Comparison of ENCODE assay signal across 8 cellular contexts in genomic region chr11:18115360-18116127, GRCh38. TPM values are rescaled to one million over a fixed set of nuclear protein-coding genes. Genes with fewer than 3 reads are reported as not detected.
DNase-seq lines count a peak whose midpoint lies in the region; ATAC-seq and TF ChIP-seq lines count a peak whose summit lies in the region.

No MANE protein-coding gene starts in this region.

- TF ChIP-seq CTCF in GM10266 (IDR thresholded peaks at IDR 0.05; ENCODE audit: control insufficient read depth, insufficient read depth, low read depth, missing control alignments): peak; percentile 91

- peak; percentile 82 for ATAC-seq in left ventricle myocardium superior
- peak; percentile 77 for ATAC-seq in sciatic nerve

- CTCF ChIA-PET in HEK293T (lab: Yijun Ruan, JAX): interaction anchor here (0.5 to 1.9 kb wide), 29 partner anchors 9 to 1336 kb away, joined by 3 to 27 read pairs (median 4); partner anchors contain the start of genes SAAL1 and SERGEF

- intact Hi-C loops in left ventricle myocardium superior (cut with micrococcal nuclease): no loop called here
- intact Hi-C loops in sciatic nerve (cut with DNase I): no loop called here

- POLR2A ChIA-PET in HEK293T (lab: Yijun Ruan, JAX): interaction anchor here (2.4 kb wide), 1 partner anchor 10 kb away, joined by 17 read pairs; the partner anchor contains the start of gene SAAL1

- DNase-seq in GM10266 (ENCODE audit: extremely low spot score): peak; percentile 85
- peak; percentile 78 for DNase-seq in HEK293T (ENCODE audit: extremely low spot score)
- DNase-seq in NCI-H1105 (lab: John Stamatoyannopoulos, UW): peak; percentile 82
- DNase-seq in SW 1271 (lab: John Stamatoyannopoulos, UW): peak; percentile 25 to 62
- DNase-seq in activated naive CD8-positive, alpha-beta T cell treated with anti-CD3 and anti-CD28 coated beads, Interleukin-2, amount 50 U/mL, for 16 hours (ENCODE audit: low read depth, low spot score): peak; percentile 31
- DNase-seq in left ventricle myocardium superior: peak; percentile 31
- DNase-seq in sciatic nerve (ENCODE audit: low spot score): peak; percentile 68
- DNase-seq in GOT3 (lab: John Stamatoyannopoulos, UW): no peak

TF ChIP-seq in HEK293T, 16 proteins besides CTCF, POLR2A, EP300 and RAD21:
- no peak for TF ChIP-seq SUZ12 (IDR thresholded peaks at IDR 0.05)
- TF ChIP-seq L3MBTL2 (conservative IDR thresholded peaks at IDR 0.05): no peak; the same call in 1 of the 2 replicates
- no peak for TF ChIP-seq BHLHE40 (IDR thresholded peaks at IDR 0.05; ENCODE audit: borderline replicate concordance)
- no peak for TF ChIP-seq CTBP1 (IDR thresholded peaks at IDR 0.05; ENCODE audit: borderline replicate concordance)
- no peak for TF ChIP-seq FOXK2 (IDR thresholded peaks at IDR 0.05)
- TF ChIP-seq FOXA1 (IDR thresholded peaks at IDR 0.05): no peak
- no peak for TF ChIP-seq ARNT (IDR thresholded peaks at IDR 0.05)
- TF ChIP-seq PKNOX1 (IDR thresholded peaks at IDR 0.05): no peak
- TF ChIP-seq HDGF (IDR thresholded peaks at IDR 0.05; ENCODE audit: borderline replicate concordance): no peak
- no peak for TF ChIP-seq SP1 (IDR thresholded peaks at IDR 0.05)
- no peak for TF ChIP-seq TARDBP (IDR thresholded peaks at IDR 0.05)
- TF ChIP-seq NFRKB (IDR thresholded peaks at IDR 0.05): no peak
- TF ChIP-seq ZNF384 (IDR thresholded peaks at IDR 0.05): no peak
- TF ChIP-seq ELF4 (IDR thresholded peaks at IDR 0.05): no peak
- TF ChIP-seq LEF1 (IDR thresholded peaks at IDR 0.05; ENCODE audit: borderline replicate concordance): no peak

RNA-seq across cellular contexts. Expression of gene SAAL1, which starts 9.7 kb away (rescaled TPM):
- total RNA-seq in left ventricle myocardium superior (5.8 TPM), sciatic nerve (14.3 TPM)

RNA-seq across cellular contexts. Expression of gene MRGPRX3, which starts 16.8 kb away (rescaled TPM):
- total RNA-seq in left ventricle myocardium superior: not detected
- total RNA-seq in sciatic nerve: not detected

RNA-seq across cellular contexts. Expression of gene MRGPRX4, which starts 57.1 kb away (rescaled TPM):
- not detected for total RNA-seq in left ventricle myocardium superior
- total RNA-seq in sciatic nerve: not detected
